18 cellular contexts compared by ENCODE assay signal in the genomic region with DNA sequence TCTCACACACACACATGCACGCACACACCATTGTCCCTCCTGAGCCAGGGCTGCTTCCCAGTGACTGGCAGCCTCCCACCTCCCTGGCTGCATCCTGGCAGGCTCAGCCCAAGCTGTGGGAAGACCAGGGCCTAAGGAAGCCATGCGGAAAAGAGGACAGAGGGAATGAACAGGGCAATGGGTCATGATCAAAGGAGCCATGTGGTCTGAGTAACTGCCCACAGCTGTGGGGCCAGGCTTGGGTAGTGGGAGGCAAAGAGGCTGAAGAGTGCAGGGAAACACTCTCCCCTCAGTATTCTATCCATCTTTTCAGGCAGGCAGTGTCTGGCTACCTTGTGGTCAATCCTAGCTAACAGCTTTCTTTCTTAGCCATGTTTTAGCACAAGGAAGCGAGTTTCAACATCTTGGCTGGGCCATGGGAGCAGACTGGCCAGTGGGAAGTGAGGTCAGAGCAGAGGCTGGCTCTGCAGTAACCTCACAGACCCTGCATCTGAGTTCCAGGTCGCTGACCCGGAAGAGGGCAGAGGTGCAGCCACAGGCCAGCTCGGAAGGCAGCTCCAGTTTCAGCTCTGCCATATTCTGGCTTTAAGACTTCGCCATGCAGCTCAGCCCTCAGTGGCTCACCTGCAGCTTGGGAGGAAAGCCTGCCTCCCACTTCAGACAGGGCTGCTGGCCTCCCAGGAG. TPM values are rescaled to one million over a fixed set of nuclear protein-coding genes. Genes with fewer than 3 reads are reported as not detected.
"Had no signal": no experiment of that assay in that cellular context is flagged by ENCODE, and none has a peak within 500 bp of the region (broad histone marks: within the 10 kb centered on the region; RNA-seq: fewer than 3 reads in every experiment).

No MANE protein-coding gene starts in this region.

- H3K4me1 ChIP-seq: breast epithelium had no signal

- H3K27ac ChIP-seq: breast epithelium, ovary had no signal

- H3K9me3 Mint-ChIP-seq: activated CD4-positive, alpha-beta T cell treated with anti-CD3 and anti-CD28 coated beads, Interleukin-2, amount 10 ng/mL, durations not matched to agents 7 days and 5 days; activated naive CD8-positive, alpha-beta T cell treated with anti-CD3 and anti-CD28 coated beads, Interleukin-2, amount 10 ng/mL, durations not matched to agents 7 days and 5 days; activated T-helper 1 cell treated with anti-CD3 and anti-CD28 coated beads, Interleukin-12 subunit alpha, Interleukin-12 subunit beta, Interleukin-2, Interleukin-4 antibody, amounts not matched to agents 30 ng/mL and 10 ng/mL and 1 ng/mL, durations not matched to agents 14 hours and 24 hours and 36 hours; effector memory CD8-positive, alpha-beta T cell; natural killer cell treated with Interleukin-12 subunit alpha and Interleukin-12 subunit beta and Interleukin-15 and Interleukin-18, amount 100 ng/mL, for 72 hours; stimulated activated naive B cell treated with anti-CD40 and anti-IgM and Interleukin-4, amounts not matched to agents 10 μg/mL and 1 μg/mL and 100 μg/mL, for 72 hours had no signal

- DNase-seq: activated CD4-positive, alpha-beta T cell treated with anti-CD3 and anti-CD28 coated beads, Interleukin-2, amount 10 ng/mL, durations not matched to agents 7 days and 5 days; activated naive CD4-positive, alpha-beta T cell; activated naive CD8-positive, alpha-beta T cell treated with anti-CD3 and anti-CD28 coated beads, Interleukin-2, amount 10 ng/mL, durations not matched to agents 7 days and 5 days; anterior cingulate cortex; dermis blood vessel endothelial cell; effector memory CD8-positive, alpha-beta T cell; erythroblast; ovary; stimulated activated CD4-positive, alpha-beta T cell treated with anti-CD3 and anti-CD28 coated beads, Interleukin-4, amount 100 ng/mL, for 1 hour; stimulated activated naive B cell treated with anti-CD40 and anti-IgM and Interleukin-4, amounts not matched to agents 10 μg/mL and 1 μg/mL and 100 μg/mL, for 72 hours had no signal

- H3K27me3 Mint-ChIP-seq: activated CD4-positive, alpha-beta T cell treated with anti-CD3 and anti-CD28 coated beads, Interleukin-2, amount 10 ng/mL, durations not matched to agents 7 days and 5 days; activated naive CD8-positive, alpha-beta T cell treated with anti-CD3 and anti-CD28 coated beads, Interleukin-2, amount 10 ng/mL, durations not matched to agents 7 days and 5 days had no signal

- H3K27ac Mint-ChIP-seq: activated CD4-positive, alpha-beta T cell treated with anti-CD3 and anti-CD28 coated beads, Interleukin-2, amount 10 ng/mL, durations not matched to agents 7 days and 5 days; activated naive CD8-positive, alpha-beta T cell treated with anti-CD3 and anti-CD28 coated beads, Interleukin-2, amount 10 ng/mL, durations not matched to agents 7 days and 5 days; activated T-helper 1 cell treated with anti-CD3 and anti-CD28 coated beads, Interleukin-12 subunit alpha, Interleukin-12 subunit beta, Interleukin-2, Interleukin-4 antibody, amounts not matched to agents 30 ng/mL and 10 ng/mL and 1 ng/mL, durations not matched to agents 14 hours and 24 hours and 36 hours; effector memory CD8-positive, alpha-beta T cell; natural killer cell treated with Interleukin-12 subunit alpha and Interleukin-12 subunit beta and Interleukin-15 and Interleukin-18, amount 100 ng/mL, for 72 hours; stimulated activated naive B cell treated with anti-CD40 and anti-IgM and Interleukin-4, amounts not matched to agents 10 μg/mL and 1 μg/mL and 100 μg/mL, for 72 hours had no signal

- ATAC-seq: effector memory CD8-positive, alpha-beta T cell; stimulated activated naive B cell treated with anti-CD40 and anti-IgM and Interleukin-4, amounts not matched to agents 10 μg/mL and 1 μg/mL and 100 μg/mL, for 72 hours had no signal

- H3K4me1 Mint-ChIP-seq: activated CD4-positive, alpha-beta T cell treated with anti-CD3 and anti-CD28 coated beads, Interleukin-2, amount 10 ng/mL, durations not matched to agents 7 days and 5 days; activated naive CD8-positive, alpha-beta T cell treated with anti-CD3 and anti-CD28 coated beads, Interleukin-2, amount 10 ng/mL, durations not matched to agents 7 days and 5 days had no signal

- H3K4me3 ChIP-seq: breast epithelium, ovary had no signal

- H3K36me3 Mint-ChIP-seq: activated naive CD8-positive, alpha-beta T cell treated with anti-CD3 and anti-CD28 coated beads, Interleukin-2, amount 10 ng/mL, durations not matched to agents 7 days and 5 days; natural killer cell treated with Interleukin-12 subunit alpha and Interleukin-12 subunit beta and Interleukin-15 and Interleukin-18, amount 100 ng/mL, for 72 hours; stimulated activated naive B cell treated with anti-CD40 and anti-IgM and Interleukin-4, amounts not matched to agents 10 μg/mL and 1 μg/mL and 100 μg/mL, for 72 hours had no signal

- H3K4me3 Mint-ChIP-seq: activated CD4-positive, alpha-beta T cell treated with anti-CD3 and anti-CD28 coated beads, Interleukin-2, amount 10 ng/mL, durations not matched to agents 7 days and 5 days; activated naive CD8-positive, alpha-beta T cell treated with anti-CD3 and anti-CD28 coated beads, Interleukin-2, amount 10 ng/mL, durations not matched to agents 7 days and 5 days; activated T-helper 1 cell treated with anti-CD3 and anti-CD28 coated beads, Interleukin-12 subunit alpha, Interleukin-12 subunit beta, Interleukin-2, Interleukin-4 antibody, amounts not matched to agents 30 ng/mL and 10 ng/mL and 1 ng/mL, durations not matched to agents 14 hours and 24 hours and 36 hours; effector memory CD8-positive, alpha-beta T cell; natural killer cell treated with Interleukin-12 subunit alpha and Interleukin-12 subunit beta and Interleukin-15 and Interleukin-18, amount 100 ng/mL, for 72 hours; stimulated activated naive B cell treated with anti-CD40 and anti-IgM and Interleukin-4, amounts not matched to agents 10 μg/mL and 1 μg/mL and 100 μg/mL, for 72 hours had no signal

- H3K27me3 ChIP-seq: breast epithelium, ovary had no signal

- H3K36me3 ChIP-seq: breast epithelium, ovary had no signal

RNA-seq across cellular contexts. Expression of gene CST8, which starts 18.1 kb away (rescaled TPM):
- total RNA-seq: activated CD4-positive, alpha-beta T cell treated with anti-CD3 and anti-CD28 coated beads, Interleukin-2, amount 10 ng/mL, durations not matched to agents 7 days and 5 days; activated CD8-positive, alpha-beta memory T cell treated with anti-CD3 and anti-CD28 coated beads for 36 hours; activated naive CD8-positive, alpha-beta T cell treated with anti-CD3 and anti-CD28 coated beads, Interleukin-2, amount 10 ng/mL, durations not matched to agents 7 days and 5 days; activated T-helper 1 cell treated with anti-CD3 and anti-CD28 coated beads, Interleukin-12 subunit alpha, Interleukin-12 subunit beta, Interleukin-2, Interleukin-4 antibody, amounts not matched to agents 30 ng/mL and 10 ng/mL and 1 ng/mL, durations not matched to agents 14 hours and 24 hours and 36 hours; breast epithelium; chondrocyte; dermis blood vessel endothelial cell; liver; natural killer cell treated with Interleukin-12 subunit alpha and Interleukin-12 subunit beta and Interleukin-15 and Interleukin-18, amount 100 ng/mL, for 72 hours; ovary; skeletal muscle tissue had no signal
- polyA plus RNA-seq: keratinocyte, liver, ovary had no signal

RNA-seq across cellular contexts. Expression of gene CST11, which starts 56.4 kb away (rescaled TPM):
- total RNA-seq: activated CD4-positive, alpha-beta T cell treated with anti-CD3 and anti-CD28 coated beads, Interleukin-2, amount 10 ng/mL, durations not matched to agents 7 days and 5 days; activated CD8-positive, alpha-beta memory T cell treated with anti-CD3 and anti-CD28 coated beads for 36 hours; activated naive CD8-positive, alpha-beta T cell treated with anti-CD3 and anti-CD28 coated beads, Interleukin-2, amount 10 ng/mL, durations not matched to agents 7 days and 5 days; activated T-helper 1 cell treated with anti-CD3 and anti-CD28 coated beads, Interleukin-12 subunit alpha, Interleukin-12 subunit beta, Interleukin-2, Interleukin-4 antibody, amounts not matched to agents 30 ng/mL and 10 ng/mL and 1 ng/mL, durations not matched to agents 14 hours and 24 hours and 36 hours; breast epithelium; chondrocyte; dermis blood vessel endothelial cell; liver; natural killer cell treated with Interleukin-12 subunit alpha and Interleukin-12 subunit beta and Interleukin-15 and Interleukin-18, amount 100 ng/mL, for 72 hours; ovary; skeletal muscle tissue had no signal
- polyA plus RNA-seq: keratinocyte, liver, ovary had no signal

RNA-seq across cellular contexts. Expression of gene CST9L, which starts 59.2 kb away (rescaled TPM):
- total RNA-seq: activated CD4-positive, alpha-beta T cell treated with anti-CD3 and anti-CD28 coated beads, Interleukin-2, amount 10 ng/mL, durations not matched to agents 7 days and 5 days; activated CD8-positive, alpha-beta memory T cell treated with anti-CD3 and anti-CD28 coated beads for 36 hours; activated naive CD8-positive, alpha-beta T cell treated with anti-CD3 and anti-CD28 coated beads, Interleukin-2, amount 10 ng/mL, durations not matched to agents 7 days and 5 days; activated T-helper 1 cell treated with anti-CD3 and anti-CD28 coated beads, Interleukin-12 subunit alpha, Interleukin-12 subunit beta, Interleukin-2, Interleukin-4 antibody, amounts not matched to agents 30 ng/mL and 10 ng/mL and 1 ng/mL, durations not matched to agents 14 hours and 24 hours and 36 hours; breast epithelium; chondrocyte; dermis blood vessel endothelial cell; liver; natural killer cell treated with Interleukin-12 subunit alpha and Interleukin-12 subunit beta and Interleukin-15 and Interleukin-18, amount 100 ng/mL, for 72 hours; ovary; skeletal muscle tissue had no signal
- polyA plus RNA-seq: keratinocyte, liver, ovary had no signal
